16 cellular contexts compared by ENCODE assay signal in genomic region chr11:110121204-110121603, GRCh38. TPM values are rescaled to one million over a fixed set of nuclear protein-coding genes. Genes with fewer than 3 reads are reported as not detected.
DNase-seq lines count a peak whose midpoint lies in the region; ATAC-seq and TF ChIP-seq lines count a peak whose summit lies in the region.
"Had no signal": no experiment of that assay in that cellular context is flagged by ENCODE, and none has a peak within 500 bp of the region (broad histone marks: within the 10 kb centered on the region; RNA-seq: fewer than 3 reads in every experiment).

No MANE protein-coding gene starts in this region.

- in situ Hi-C loops in astrocyte of the cerebellum (cut with HindIII; ENCODE audit: low sequenced_read_pairs), result no loop called here

- H3K4me1 ChIP-seq in CD8-positive, alpha-beta memory T cell (ENCODE audit: insufficient read depth, low read length), result no peaks in the 10 kb centered on the region

- H3K4me3 ChIP-seq in AG10803 (ENCODE audit: low read length), result peak overlapping the region; percentile 29
- no peak overlapping the region for H3K4me3 ChIP-seq in astrocyte of the cerebellum (ENCODE audit: low read depth, low read length)
- no peak overlapping the region for H3K4me3 ChIP-seq in CD8-positive, alpha-beta memory T cell (ENCODE audit: low read length)
- H3K4me3 ChIP-seq: cardiac muscle cell had no signal

- H3K27ac ChIP-seq in CD8-positive, alpha-beta memory T cell (ENCODE audit: low read depth, low read length), result no peak overlapping the region
- H3K27ac ChIP-seq: cardiac muscle cell had no signal

- no peak overlapping the region for H3K27ac Mint-ChIP-seq in CD8-positive, alpha-beta memory T cell
- H3K27ac Mint-ChIP-seq: stimulated activated effector memory CD8-positive, alpha-beta T cell treated with anti-CD3 and anti-CD28 coated beads, Interleukin-12 subunit alpha, Interleukin-12 subunit beta, amount 100 ng/mL, for 72 hours had no signal

- no peaks in the 10 kb centered on the region for H3K36me3 ChIP-seq in CD8-positive, alpha-beta memory T cell (ENCODE audit: insufficient read depth, low read length)
- H3K36me3 ChIP-seq: cardiac muscle cell had no signal

- H3K9me3 ChIP-seq in CD8-positive, alpha-beta memory T cell (ENCODE audit: low read length), result no peaks in the 10 kb centered on the region

- no peak overlapping the region for H3K4me3 Mint-ChIP-seq in CD8-positive, alpha-beta memory T cell
- H3K4me3 Mint-ChIP-seq: stimulated activated effector memory CD8-positive, alpha-beta T cell treated with anti-CD3 and anti-CD28 coated beads, Interleukin-12 subunit alpha, Interleukin-12 subunit beta, amount 100 ng/mL, for 72 hours had no signal

- H3K4me1 Mint-ChIP-seq in CD8-positive, alpha-beta memory T cell, result no peaks in the 10 kb centered on the region
- H3K4me1 Mint-ChIP-seq: stimulated activated effector memory CD8-positive, alpha-beta T cell treated with anti-CD3 and anti-CD28 coated beads, Interleukin-12 subunit alpha, Interleukin-12 subunit beta, amount 100 ng/mL, for 72 hours had no signal

- POLR2A ChIA-PET in CD8-positive, alpha-beta memory T cell (lab: Charles Lee), result no interaction called here

- no peak for ATAC-seq in HG03460 (IDR thresholded peaks at IDR 0.05; ENCODE audit: unreplicated experiment)
- ATAC-seq in GM21515 (IDR thresholded peaks at IDR 0.05; ENCODE audit: unreplicated experiment), result no peak
- ATAC-seq: esophagus mucosa; left colon; stimulated activated effector memory CD8-positive, alpha-beta T cell treated with anti-CD3 and anti-CD28 coated beads, Interleukin-12 subunit alpha, Interleukin-12 subunit beta, amount 100 ng/mL, for 72 hours had no signal

- CTCF ChIA-PET in CD8-positive, alpha-beta memory T cell (lab: Charles Lee), result no interaction called here

- no peaks in the 10 kb centered on the region for H3K27me3 ChIP-seq in CD8-positive, alpha-beta memory T cell (ENCODE audit: insufficient read depth, low read length, poor library complexity, severe bottlenecking)
- H3K27me3 ChIP-seq: cardiac muscle cell had no signal

- TF ChIP-seq CTCF in AG10803 (conservative IDR thresholded peaks at IDR 0.05; ENCODE audit: low read length), result no peak
- TF ChIP-seq CTCF in astrocyte of the cerebellum (IDR thresholded peaks at IDR 0.05; ENCODE audit: low read depth, low read length, missing control alignments), result no peak

- peak; percentile 57 for DNase-seq in AG10803 (ENCODE audit: low read depth)
- DNase-seq in HS-5 (ENCODE audit: low read depth), result peak; percentile 54
- DNase-seq in astrocyte of the cerebellum (ENCODE audit: low read depth), result peak; percentile 70
- peak; percentile 83 for DNase-seq in iris pigment epithelial cell (ENCODE audit: low read depth)
- no peak for DNase-seq in NOMO-1 treated with DMSO at 0.1 percent for 48 hours (lab: John Stamatoyannopoulos, UW; ENCODE audit: unreplicated experiment)
- no peak for DNase-seq in CD8-positive, alpha-beta memory T cell
- DNase-seq: activated CD4-positive, CD25-positive, alpha-beta regulatory T cell treated with anti-CD3 and anti-CD28 coated beads, Interleukin-2, amount 50 U/mL, for 72 hours; KBM-7; left colon; NCI-H2171; stimulated activated CD4-positive, alpha-beta T cell treated with anti-CD3 and anti-CD28 coated beads, Interleukin-1b, Interleukin-23, amount 100 ng/mL, for 48 hours had no signal

- no peaks in the 10 kb centered on the region for H3K36me3 Mint-ChIP-seq in CD8-positive, alpha-beta memory T cell
- H3K36me3 Mint-ChIP-seq: stimulated activated effector memory CD8-positive, alpha-beta T cell treated with anti-CD3 and anti-CD28 coated beads, Interleukin-12 subunit alpha, Interleukin-12 subunit beta, amount 100 ng/mL, for 72 hours had no signal

- peaks cover 2 to 4% of the 10 kb centered on the region in 2 donors for H3K27me3 Mint-ChIP-seq in CD8-positive, alpha-beta memory T cell

- no peaks in the 10 kb centered on the region for H3K9me3 Mint-ChIP-seq in CD8-positive, alpha-beta memory T cell
- H3K9me3 Mint-ChIP-seq: stimulated activated effector memory CD8-positive, alpha-beta T cell treated with anti-CD3 and anti-CD28 coated beads, Interleukin-12 subunit alpha, Interleukin-12 subunit beta, amount 100 ng/mL, for 72 hours had no signal

RNA-seq across cellular contexts. Expression of gene ZC3H12C, which starts 28.0 kb away (rescaled TPM):
- total RNA-seq in CD8-positive, alpha-beta memory T cell, result 1 to 10 TPM; 1.5 to 1.9 TPM
- polyA plus RNA-seq in CD8-positive, alpha-beta memory T cell, result not detected

Comparison
In these comparisons a context has a peak if more than half of its experiments do, and no peak if none do; other contexts are left out.
1. DNase-seq: peak in AG10803 (single experiment), HS-5 (single experiment), astrocyte of the cerebellum (single experiment) and iris pigment epithelial cell (single experiment); none in NOMO-1 treated with DMSO at 0.1 percent for 48 hours (single experiment) and CD8-positive, alpha-beta memory T cell (0 of 5).